ENCODE assay signal across 9 cellular contexts in the genomic region with DNA sequence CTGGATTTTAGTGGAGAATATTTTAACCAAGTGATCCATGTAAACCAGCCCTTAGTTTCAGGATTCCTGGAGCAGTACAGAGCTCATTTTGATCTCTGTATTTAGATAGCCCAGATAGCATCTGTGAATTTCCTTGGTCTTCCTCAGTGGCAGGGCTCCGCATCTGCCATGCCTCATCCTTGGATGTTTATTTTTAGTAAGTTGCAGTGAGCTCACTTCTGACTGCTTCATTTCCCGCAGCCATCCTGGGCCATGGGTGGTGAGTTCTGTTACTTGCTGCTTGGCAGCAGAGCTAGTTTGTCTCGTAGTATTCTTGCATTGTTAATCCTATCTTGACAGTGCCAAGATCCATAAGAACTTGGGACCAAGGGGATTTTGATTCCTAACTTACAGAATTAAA. TPM values are rescaled to one million over a fixed set of nuclear protein-coding genes. Genes with fewer than 3 reads are reported as not detected.
DNase-seq lines count a peak whose midpoint lies in the region; FAIRE-seq and TF ChIP-seq lines count a peak whose summit lies in the region.
"Had no signal": no experiment of that assay in that cellular context is flagged by ENCODE, and none has a peak within 500 bp of the region (broad histone marks: within the 10 kb centered on the region; RNA-seq: fewer than 3 reads in every experiment).

No MANE protein-coding gene starts in this region.

- no peaks in the 10 kb centered on the region for H3K27me3 Mint-ChIP-seq in brain

- H3K36me3 ChIP-seq in stomach smooth muscle (ENCODE audit: control insufficient read depth in 2 of 2, insufficient read depth in 2 of 2, low read length in 2 of 2): peaks cover 13 to 17% of the 10 kb centered on the region in 2 donors

- peak overlapping the region in 4 of 5 experiments; percentile 82 to 90 (median 88) for H3K27ac Mint-ChIP-seq in brain

- H3K27ac ChIP-seq in stomach smooth muscle (ENCODE audit: low read length): peak overlapping the region; percentile 71

- H3K36me3 Mint-ChIP-seq in brain: peaks cover 54% of the 10 kb centered on the region

- H3K9me3 ChIP-seq in stomach smooth muscle (ENCODE audit: control insufficient read depth in 2 of 2, low read length in 2 of 2): no peaks in the 10 kb centered on the region

- peak; percentile 86 for FAIRE-seq in H54 (lab: Jason Lieb, UNC)

- no peaks in the 10 kb centered on the region for H3K9me3 Mint-ChIP-seq in brain

- TF ChIP-seq CTCF in brain (conservative IDR thresholded peaks at IDR 0.05): no peak

- H3K9ac ChIP-seq in stomach smooth muscle (ENCODE audit: low read length in 2 of 2): peak overlapping the region in 1 of 2 donors; percentile 36

- no peaks in the 10 kb centered on the region for H3K27me3 ChIP-seq in stomach smooth muscle (ENCODE audit: control insufficient read depth in 1 of 2, insufficient read depth in 2 of 2, low read length in 2 of 2)

- H3K4me1 ChIP-seq in stomach smooth muscle (ENCODE audit: control insufficient read depth, insufficient read depth, low read length): peaks cover 34% of the 10 kb centered on the region

- no peak overlapping the region for H3K4me3 ChIP-seq in stomach smooth muscle (ENCODE audit: low read length in 2 of 2)

- H3K4me1 Mint-ChIP-seq in brain: peaks cover 52% of the 10 kb centered on the region

- TF ChIP-seq POLR2A in H54 (IDR thresholded peaks at IDR 0.05; ENCODE audit: low read depth, low read length): no peak

- H3K4me3 Mint-ChIP-seq in brain: peak overlapping the region in 3 of 5 experiments; percentile 13 to 47 (median 46)

- DNase-seq in H54 (ENCODE audit: insufficient read length, low spot score) (peak; percentile 34), iris pigment epithelial cell (ENCODE audit: low read depth) (peak; percentile 89), HK-2 (ENCODE audit: unreplicated experiment) (no peak), NOMO-1 treated with DMSO at 0.1 percent for 48 hours (lab: John Stamatoyannopoulos, UW; ENCODE audit: unreplicated experiment) (no peak)
- no peak for DNase-seq in activated CD4-positive, alpha-beta T cell treated with anti-CD3 and anti-CD28 coated beads for 48 hours
- DNase-seq: effector memory CD4-positive, alpha-beta T cell; Karpas-422 had no signal

RNA-seq across cellular contexts. Expression of a gene that starts 33.7 kb away (rescaled TPM):
- polyA plus RNA-seq in brain (ENCODE audit: insufficient read depth, low read depth, low replicate concordance): 221 TPM

RNA-seq across cellular contexts. Expression of a gene that starts 45.1 kb away (rescaled TPM):
- polyA plus RNA-seq in brain (ENCODE audit: insufficient read depth, low read depth, low replicate concordance): 59.7 TPM

Comparison
In these comparisons a context has a peak if more than half of its experiments do, and no peak if none do; other contexts are left out.
1. DNase-seq: peak in H54 (single experiment) and iris pigment epithelial cell (single experiment); none in HK-2 (single experiment), NOMO-1 treated with DMSO at 0.1 percent for 48 hours (single experiment) and activated CD4-positive, alpha-beta T cell treated with anti-CD3 and anti-CD28 coated beads for 48 hours (single experiment).